In genomic region chr11:7098235-7098832, GRCh38 we compare ENCODE assay signal across 8 cellular contexts. TPM values are rescaled to one million over a fixed set of nuclear protein-coding genes. Genes with fewer than 3 reads are reported as not detected.
DNase-seq lines count a peak whose midpoint lies in the region; ATAC-seq and TF ChIP-seq lines count a peak whose summit lies in the region.

No MANE protein-coding gene starts in this region.

- TF ChIP-seq POLR2A in suprapubic skin (IDR thresholded peaks at IDR 0.05), result no peak

- peak; percentile 53 for DNase-seq in DMS114 treated with DMSO at 0.1 percent for 48 hours (lab: John Stamatoyannopoulos, UW; ENCODE audit: unreplicated experiment)
- peak; percentile 43 for DNase-seq in HT1080 (ENCODE audit: low read depth)
- DNase-seq in dermis blood vessel endothelial cell, result peak; percentile 76
- no peak for DNase-seq in lung (ENCODE audit: low spot score)
- no peak for DNase-seq in NCI-H1048 (lab: John Stamatoyannopoulos, UW)
- DNase-seq in suprapubic skin (ENCODE audit: low spot score in 2 of 2), result no peak

- H3K36me3 ChIP-seq in OCI-LY3 (replicated peaks; ENCODE audit: low read depth, low read length), result no peaks in the 10 kb centered on the region
- no peaks in the 10 kb centered on the region for H3K36me3 ChIP-seq in lung (ENCODE audit: control insufficient read depth in 2 of 2, insufficient read depth in 2 of 2, low read length in 2 of 2)
- H3K36me3 ChIP-seq in suprapubic skin, result no peaks in the 10 kb centered on the region

- H3K27me3 ChIP-seq in OCI-LY3 (ENCODE audit: low read depth, low read length), result no peaks in the 10 kb centered on the region
- H3K27me3 ChIP-seq in lung (ENCODE audit: control insufficient read depth, insufficient read depth), result no peaks in the 10 kb centered on the region
- peaks cover 6% of the 10 kb centered on the region for H3K27me3 ChIP-seq in suprapubic skin

- 7% methylated on average over 2 of the region's 2 CpGs for WGBS in lung, 2 donors
- WGBS in suprapubic skin, result 1% methylated on average over 2 of the region's 2 CpGs

- no peaks in the 10 kb centered on the region for H3K79me2 ChIP-seq in OCI-LY3 (ENCODE audit: low read length)

- H3K4me2 ChIP-seq in OCI-LY3 (ENCODE audit: low read length), result no peak overlapping the region

- peaks cover 14% of the 10 kb centered on the region for H3K4me1 ChIP-seq in OCI-LY3 (ENCODE audit: low read length)
- H3K4me1 ChIP-seq in lung (ENCODE audit: control insufficient read depth in 2 of 2, insufficient read depth in 2 of 2, low read length in 2 of 2), result no peaks in the 10 kb centered on the region
- H3K4me1 ChIP-seq in suprapubic skin, result no peaks in the 10 kb centered on the region

- ATAC-seq in GM19438 (IDR thresholded peaks at IDR 0.05; ENCODE audit: low read depth, unreplicated experiment) (peak; percentile 89), lung (ENCODE audit: insufficient read depth, low FRiP score) (peak; percentile 53)

- TF ChIP-seq CTCF in OCI-LY3 (IDR thresholded peaks at IDR 0.05; ENCODE audit: low read depth, low read length) (peak; percentile 86), lung (IDR thresholded peaks at IDR 0.05; ENCODE audit: control extremely low read depth, extremely low read depth) (peak; percentile 34), suprapubic skin (IDR thresholded peaks at IDR 0.05) (peak in 1 of 2 donors; percentile 37)

- no peak overlapping the region for H2AFZ ChIP-seq in OCI-LY3 (ENCODE audit: low read depth, low read length)

- H3K4me3 ChIP-seq in OCI-LY3 (ENCODE audit: low read length) (no peak overlapping the region), lung (no peak overlapping the region), suprapubic skin (no peak overlapping the region)

- TF ChIP-seq EP300 in suprapubic skin (IDR thresholded peaks at IDR 0.05), result no peak

- no peaks in the 10 kb centered on the region for H4K20me1 ChIP-seq in OCI-LY3 (ENCODE audit: insufficient read depth, low read length)

- H3K27ac ChIP-seq in OCI-LY3 (ENCODE audit: low read length) (no peak overlapping the region), lung (ENCODE audit: low read depth in 1 of 2, low read length in 1 of 2) (no peak overlapping the region), suprapubic skin (no peak overlapping the region)

- H3K9me3 ChIP-seq in OCI-LY3 (ENCODE audit: insufficient read depth, low read length) (no peaks in the 10 kb centered on the region), lung (ENCODE audit: control insufficient read depth in 2 of 2, insufficient read depth in 1 of 2, low read length in 1 of 2) (no peaks in the 10 kb centered on the region), suprapubic skin (no peaks in the 10 kb centered on the region)

- H3K9ac ChIP-seq in OCI-LY3 (ENCODE audit: low read length), result no peak overlapping the region

RNA-seq across cellular contexts. Expression of gene RBMXL2, which starts 9.5 kb away (rescaled TPM):
- total RNA-seq in HT1080 (2014; rRNA removed; shearing (Covaris generic)), result not detected in 2 replicates
- polyA plus RNA-seq in HT1080 (2015; cell fraction: cytosol; rRNA removed), result not detected in 2 replicates
- polyA plus RNA-seq in HT1080 (2015; cell fraction: nucleus; rRNA removed), result 0.06 TPM in 1 of 2 replicates, not detected in the other
- total RNA-seq in dermis blood vessel endothelial cell, result not detected in 2 replicates
- under 1 TPM; 0.09 to 0.37 TPM for total RNA-seq in lung
- not detected for polyA plus RNA-seq in lung
- total RNA-seq in suprapubic skin, result not detected

Comparison
In these comparisons a context has a peak if more than half of its experiments do, and no peak if none do; other contexts are left out.
1. DNase-seq: peak in DMS114 treated with DMSO at 0.1 percent for 48 hours (single experiment), HT1080 (single experiment) and dermis blood vessel endothelial cell (single experiment); none in lung (single experiment), NCI-H1048 (single experiment) and suprapubic skin (0 of 2).